18 cellular contexts compared by ENCODE assay signal in genomic region chr10:118807512-118808305, GRCh38. TPM values are rescaled to one million over a fixed set of nuclear protein-coding genes. Genes with fewer than 3 reads are reported as not detected.
DNase-seq lines count a peak whose midpoint lies in the region; ATAC-seq and TF ChIP-seq lines count a peak whose summit lies in the region.
"Had no signal": no experiment of that assay in that cellular context is flagged by ENCODE, and none has a peak within 500 bp of the region (broad histone marks: within the 10 kb centered on the region; RNA-seq: fewer than 3 reads in every experiment).

No MANE protein-coding gene starts in this region.

- no peaks in the 10 kb centered on the region for H3K4me1 ChIP-seq in PC-3 (ENCODE audit: insufficient read depth, low read length)
- no peaks in the 10 kb centered on the region for H3K4me1 ChIP-seq in foreskin keratinocyte
- H3K4me1 ChIP-seq in osteoblast (ENCODE audit: insufficient read depth, low read length): no peaks in the 10 kb centered on the region
- H3K4me1 ChIP-seq: BE2C had no signal

- CTCF ChIA-PET in PC-3 (lab: Charles Lee): no interaction called here

- H3K9ac ChIP-seq in PC-3 (ENCODE audit: low read length): no peak overlapping the region

- no peaks in the 10 kb centered on the region for H3K9me2 ChIP-seq in PC-3 (replicated peaks; ENCODE audit: low read length)

- intact Hi-C loops in PC-3 (cut with micrococcal nuclease) (loop anchor here (10.0 kb wide), 1 partner anchor 217 kb away; the partner anchor contains the start of gene NANOS1), posterior vena cava (cut with DNase I) (no loop called here)

- POLR2A ChIA-PET in PC-3 (lab: Charles Lee; ENCODE audit: unreplicated experiment): no interaction called here

- H3K9me3 ChIP-seq in PC-3 (ENCODE audit: low read length) (no peaks in the 10 kb centered on the region), osteoblast (ENCODE audit: low read depth, low read length) (no peaks in the 10 kb centered on the region)
- H3K9me3 ChIP-seq: BE2C had no signal

- no peak overlapping the region for H3K4me3 ChIP-seq in PC-3 (ENCODE audit: low read length)
- no peak overlapping the region for H3K4me3 ChIP-seq in osteoblast (ENCODE audit: insufficient read depth, low read length)
- H3K4me3 ChIP-seq: GM12878 had no signal

- H3K4me2 ChIP-seq in PC-3 (ENCODE audit: low read length) (no peak overlapping the region), osteoblast (ENCODE audit: insufficient read depth, low read length) (no peak overlapping the region)

- H3K27ac ChIP-seq in PC-3 (ENCODE audit: low read length) (no peak overlapping the region), foreskin keratinocyte (no peak overlapping the region), osteoblast (ENCODE audit: low read depth, low read length) (no peak overlapping the region)

- H2AFZ ChIP-seq in PC-3 (ENCODE audit: low read length) (no peak overlapping the region), osteoblast (ENCODE audit: low read length) (no peak overlapping the region)

- no TSS peak for BruUV-seq in PC-3 (replicated peaks; lab: Mats Ljungman, UMichigan)

- ATAC-seq in PC-3: peak; percentile 24; the same call in 1 of the 2 replicates
- ATAC-seq in foreskin keratinocyte: peak; percentile 9
- ATAC-seq: GM12878 had no signal

- H3K79me2 ChIP-seq in PC-3 (ENCODE audit: low read length) (no peaks in the 10 kb centered on the region), osteoblast (ENCODE audit: insufficient read depth, low read length) (no peaks in the 10 kb centered on the region)

- H3K36me3 ChIP-seq in PC-3 (ENCODE audit: low read depth, low read length): no peaks in the 10 kb centered on the region
- H3K36me3 ChIP-seq in osteoblast (ENCODE audit: insufficient read depth, low read length): no peaks in the 10 kb centered on the region
- H3K36me3 ChIP-seq: BE2C had no signal

- H4K20me1 ChIP-seq in PC-3 (ENCODE audit: low read length) (no peaks in the 10 kb centered on the region), osteoblast (ENCODE audit: insufficient read depth, low read length) (no peaks in the 10 kb centered on the region)

- TF ChIP-seq CTCF in PC-3 (conservative IDR thresholded peaks at IDR 0.05; ENCODE audit: low read depth, low read length) (no peak), foreskin keratinocyte (conservative IDR thresholded peaks at IDR 0.05) (no peak), osteoblast (IDR thresholded peaks at IDR 0.05; ENCODE audit: extremely low read depth, low read depth, low read length) (no peak)

- DNase-seq in PC-3 (no peak), foreskin keratinocyte (no peak), posterior vena cava (ENCODE audit: low spot score) (peak; percentile 26), NCI-H2227 treated with DMSO at 0.1 percent for 48 hours (lab: John Stamatoyannopoulos, UW) (no peak), NCI-H2107 treated with DMSO at 0.1 percent for 48 hours (lab: John Stamatoyannopoulos, UW; ENCODE audit: unreplicated experiment) (no peak), osteoblast (ENCODE audit: insufficient read length, low spot score, missing footprints) (no peak)
- DNase-seq: ACHN; BE2C; C1 segment of cervical spinal cord; CD4-positive, CD25-positive, alpha-beta regulatory T cell; CD8-positive, alpha-beta memory T cell; COR-L47; DMS 273 treated with DMSO at 0.1 percent for 48 hours; DMS53; DND-41; EL; H9 had no signal

- no peaks in the 10 kb centered on the region for H3K27me3 ChIP-seq in PC-3 (ENCODE audit: low read length)
- no peaks in the 10 kb centered on the region for H3K27me3 ChIP-seq in foreskin keratinocyte
- H3K27me3 ChIP-seq in osteoblast (ENCODE audit: insufficient read depth, low read length): no peaks in the 10 kb centered on the region
- H3K27me3 ChIP-seq: BE2C had no signal

- no peaks in the 10 kb centered on the region for H3F3A ChIP-seq in PC-3 (ENCODE audit: low read length, unreplicated experiment)

RNA-seq across cellular contexts. Expression of gene CACUL1, which starts 52.9 kb away (rescaled TPM):
- total RNA-seq in PC-3 (2014; rRNA removed) (27.6 and 39.7 TPM in 2 replicates), foreskin keratinocyte (33.2 and 36.4 TPM in 2 replicates), posterior vena cava (10 to 100 TPM; 32.3 to 36.8 TPM), osteoblast (32.6 and 39.2 TPM in 2 replicates)
- polyA plus RNA-seq in foreskin keratinocyte: 6.9 and 7.2 TPM in 2 replicates
